ENCODE assay signal across 12 cellular contexts in the genomic region with DNA sequence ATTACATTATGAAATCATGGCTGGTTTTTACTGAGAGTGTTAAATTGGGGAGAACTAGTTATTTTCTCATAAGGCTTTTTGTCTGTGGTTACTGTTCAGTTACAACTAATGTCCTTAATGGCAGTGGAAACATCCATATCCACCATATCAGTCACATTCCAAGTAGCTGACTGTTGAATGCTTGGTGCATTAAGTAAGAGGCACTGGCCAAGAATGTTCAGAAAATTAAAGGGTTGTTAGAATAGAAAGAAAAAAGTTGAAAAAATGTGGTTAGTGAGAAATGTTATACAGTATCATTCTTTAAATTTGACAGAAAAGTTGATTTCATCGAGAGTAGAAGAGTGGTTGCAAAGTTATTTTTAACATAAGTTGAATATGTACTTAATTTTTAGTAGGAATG.
DNase-seq lines count a peak whose midpoint lies in the region; ATAC-seq and TF ChIP-seq lines count a peak whose summit lies in the region.
"Had no signal": no experiment of that assay in that cellular context is flagged by ENCODE, and none has a peak within 500 bp of the region (broad histone marks: within the 10 kb centered on the region; RNA-seq: fewer than 3 reads in every experiment).

No MANE protein-coding gene starts in this region.

- no peaks in the 10 kb centered on the region for H3K9me3 ChIP-seq in mesenchymal stem cell (ENCODE audit: control insufficient read depth, low read length)
- H3K9me3 ChIP-seq: BLaER1 treated with 17β-estradiol and CSF1 and Interleukin-3, amounts not matched to agents 10 nM and 100 nM had no signal

- DNase-seq in AG20443 (ENCODE audit: low spot score) = peak; percentile 35
- DNase-seq in LHCN-M2 (ENCODE audit: low read depth) = peak; percentile 92
- no peak for DNase-seq in chondrocyte (ENCODE audit: low spot score)
- DNase-seq in mesenchymal stem cell = peak; percentile 79
- no peak for DNase-seq in NOMO-1 treated with dmso at 0.1 percent for 144 hours (lab: John Stamatoyannopoulos, UW; ENCODE audit: unreplicated experiment)
- DNase-seq in activated T-cell treated with anti-CD3 and anti-CD28 coated beads, Interleukin-2, amount 50 U/mL, for 48 hours = no peak
- DNase-seq: SHP77 treated with DMSO at 0.1 percent for 48 hours; stimulated activated naive B cell treated with anti-CD40 and anti-IgM and Interleukin-4, amounts not matched to agents 10 μg/mL and 1 μg/mL and 100 μg/mL, for 72 hours had no signal

- 0% methylated on average over 1 of the region's 1 CpG for WGBS in mesenchymal stem cell

- TF ChIP-seq CTCF in chondrocyte (IDR thresholded peaks at IDR 0.05) = no peak

- H3K9me3 Mint-ChIP-seq in chondrocyte (ENCODE audit: low read depth) = peaks cover 9% of the 10 kb centered on the region
- H3K9me3 Mint-ChIP-seq: stimulated activated naive B cell treated with anti-CD40 and anti-IgM and Interleukin-4, amounts not matched to agents 10 μg/mL and 1 μg/mL and 100 μg/mL, for 72 hours had no signal

- H4K91ac ChIP-seq in mesenchymal stem cell (ENCODE audit: low read length) = no peak overlapping the region

- H3K4ac ChIP-seq in mesenchymal stem cell (ENCODE audit: low read depth in 1 of 2, low read length in 2 of 2) = no peak overlapping the region

- no peaks in the 10 kb centered on the region for H3K27me3 ChIP-seq in mesenchymal stem cell (ENCODE audit: control insufficient read depth in 1 of 2, insufficient read depth in 1 of 2, low read length in 2 of 2)
- H3K27me3 ChIP-seq: BLaER1 treated with 17β-estradiol and CSF1 and Interleukin-3, amounts not matched to agents 10 nM and 100 nM had no signal

- H4K8ac ChIP-seq in mesenchymal stem cell (ENCODE audit: low read length) = no peak overlapping the region

- no peak overlapping the region for H3K14ac ChIP-seq in mesenchymal stem cell (ENCODE audit: low read length in 2 of 2)

- no peak overlapping the region for H2BK15ac ChIP-seq in mesenchymal stem cell (ENCODE audit: low read depth, poor library complexity, severe bottlenecking)

- H3K4me3 Mint-ChIP-seq in chondrocyte (ENCODE audit: unreplicated experiment) = no peak overlapping the region
- H3K4me3 Mint-ChIP-seq: stimulated activated naive B cell treated with anti-CD40 and anti-IgM and Interleukin-4, amounts not matched to agents 10 μg/mL and 1 μg/mL and 100 μg/mL, for 72 hours had no signal

- no peak overlapping the region for H2BK120ac ChIP-seq in mesenchymal stem cell (ENCODE audit: low read depth, low read length)

- H2AFZ ChIP-seq in mesenchymal stem cell (ENCODE audit: low read depth, low read length) = no peak overlapping the region

- no peaks in the 10 kb centered on the region for H3K27me3 Mint-ChIP-seq in chondrocyte (ENCODE audit: low read depth)
- H3K27me3 Mint-ChIP-seq: stimulated activated naive B cell treated with anti-CD40 and anti-IgM and Interleukin-4, amounts not matched to agents 10 μg/mL and 1 μg/mL and 100 μg/mL, for 72 hours had no signal

- H3K23ac ChIP-seq in mesenchymal stem cell (ENCODE audit: low read length in 2 of 2) = no peak overlapping the region

- no peak overlapping the region for H3K27ac ChIP-seq in mesenchymal stem cell (ENCODE audit: low read length, poor library complexity, severe bottlenecking)
- H3K27ac ChIP-seq: BLaER1 treated with 17β-estradiol and CSF1 and Interleukin-3, amounts not matched to agents 10 nM and 100 nM; HL-60 had no signal

- H3K4me1 Mint-ChIP-seq in chondrocyte (ENCODE audit: low read depth) = peaks cover 47% of the 10 kb centered on the region
- H3K4me1 Mint-ChIP-seq: stimulated activated naive B cell treated with anti-CD40 and anti-IgM and Interleukin-4, amounts not matched to agents 10 μg/mL and 1 μg/mL and 100 μg/mL, for 72 hours had no signal

- H3K36me3 ChIP-seq in mesenchymal stem cell (ENCODE audit: control insufficient read depth in 1 of 2, insufficient read depth in 2 of 2, low read depth in 1 of 2, low read length in 2 of 2) = no peaks in the 10 kb centered on the region
- H3K36me3 ChIP-seq: BLaER1 treated with 17β-estradiol and CSF1 and Interleukin-3, amounts not matched to agents 10 nM and 100 nM had no signal

- ATAC-seq in GM21717 (IDR thresholded peaks at IDR 0.05; ENCODE audit: unreplicated experiment) (no peak), GM19463 (IDR thresholded peaks at IDR 0.05; ENCODE audit: unreplicated experiment) (no peak)
- ATAC-seq: stimulated activated naive B cell treated with anti-CD40 and anti-IgM and Interleukin-4, amounts not matched to agents 10 μg/mL and 1 μg/mL and 100 μg/mL, for 72 hours had no signal

- H3K4me1 ChIP-seq in mesenchymal stem cell (ENCODE audit: control insufficient read depth, insufficient read depth, low read depth, low read length) = peaks cover 3% of the 10 kb centered on the region
- H3K4me1 ChIP-seq: BLaER1 treated with 17β-estradiol and CSF1 and Interleukin-3, amounts not matched to agents 10 nM and 100 nM had no signal

- no peak overlapping the region for H2BK12ac ChIP-seq in mesenchymal stem cell (ENCODE audit: low read length in 2 of 2)

- no peak overlapping the region for H3K18ac ChIP-seq in mesenchymal stem cell (ENCODE audit: low read depth in 1 of 2, low read length in 2 of 2)

- H3K4me3 ChIP-seq in mesenchymal stem cell (ENCODE audit: insufficient read depth in 1 of 2, low read depth in 1 of 2, low read length in 2 of 2) = no peak overlapping the region
- H3K4me3 ChIP-seq: BLaER1 treated with 17β-estradiol and CSF1 and Interleukin-3, amounts not matched to agents 10 nM and 100 nM had no signal

- H2BK5ac ChIP-seq in mesenchymal stem cell (ENCODE audit: low read depth, low read length, poor library complexity, severe bottlenecking) = no peak overlapping the region

- peak overlapping the region; percentile 72 for H3K27ac Mint-ChIP-seq in chondrocyte (ENCODE audit: unreplicated experiment)
- H3K27ac Mint-ChIP-seq: stimulated activated naive B cell treated with anti-CD40 and anti-IgM and Interleukin-4, amounts not matched to agents 10 μg/mL and 1 μg/mL and 100 μg/mL, for 72 hours had no signal

- peak overlapping the region; percentile 41 for H3K9ac ChIP-seq in mesenchymal stem cell (ENCODE audit: low read length)
- H3K9ac ChIP-seq: BLaER1 treated with 17β-estradiol and CSF1 and Interleukin-3, amounts not matched to agents 10 nM and 100 nM had no signal

- peaks cover 3% of the 10 kb centered on the region for H3K36me3 Mint-ChIP-seq in chondrocyte (ENCODE audit: low read depth)
- H3K36me3 Mint-ChIP-seq: stimulated activated naive B cell treated with anti-CD40 and anti-IgM and Interleukin-4, amounts not matched to agents 10 μg/mL and 1 μg/mL and 100 μg/mL, for 72 hours had no signal

- H3K79me1 ChIP-seq in mesenchymal stem cell (replicated peaks; ENCODE audit: low read length, poor library complexity, severe bottlenecking) = no peaks in the 10 kb centered on the region

- no peak overlapping the region for H2AK5ac ChIP-seq in mesenchymal stem cell (ENCODE audit: low read length, severe bottlenecking)

- no peak overlapping the region for H3K4me2 ChIP-seq in mesenchymal stem cell (ENCODE audit: low read length, poor library complexity, severe bottlenecking)
- H3K4me2 ChIP-seq: BLaER1 treated with 17β-estradiol and CSF1 and Interleukin-3, amounts not matched to agents 10 nM and 100 nM had no signal

Comparison
In these comparisons a context has a peak if more than half of its experiments do, and no peak if none do; other contexts are left out.
1. DNase-seq: peak in AG20443 (single experiment), LHCN-M2 (single experiment) and mesenchymal stem cell (single experiment); none in chondrocyte (single experiment), NOMO-1 treated with dmso at 0.1 percent for 144 hours (single experiment) and activated T-cell treated with anti-CD3 and anti-CD28 coated beads, Interleukin-2, amount 50 U/mL, for 48 hours (0 of 2).